8 cellular contexts compared by ENCODE assay signal in the genomic region with DNA sequence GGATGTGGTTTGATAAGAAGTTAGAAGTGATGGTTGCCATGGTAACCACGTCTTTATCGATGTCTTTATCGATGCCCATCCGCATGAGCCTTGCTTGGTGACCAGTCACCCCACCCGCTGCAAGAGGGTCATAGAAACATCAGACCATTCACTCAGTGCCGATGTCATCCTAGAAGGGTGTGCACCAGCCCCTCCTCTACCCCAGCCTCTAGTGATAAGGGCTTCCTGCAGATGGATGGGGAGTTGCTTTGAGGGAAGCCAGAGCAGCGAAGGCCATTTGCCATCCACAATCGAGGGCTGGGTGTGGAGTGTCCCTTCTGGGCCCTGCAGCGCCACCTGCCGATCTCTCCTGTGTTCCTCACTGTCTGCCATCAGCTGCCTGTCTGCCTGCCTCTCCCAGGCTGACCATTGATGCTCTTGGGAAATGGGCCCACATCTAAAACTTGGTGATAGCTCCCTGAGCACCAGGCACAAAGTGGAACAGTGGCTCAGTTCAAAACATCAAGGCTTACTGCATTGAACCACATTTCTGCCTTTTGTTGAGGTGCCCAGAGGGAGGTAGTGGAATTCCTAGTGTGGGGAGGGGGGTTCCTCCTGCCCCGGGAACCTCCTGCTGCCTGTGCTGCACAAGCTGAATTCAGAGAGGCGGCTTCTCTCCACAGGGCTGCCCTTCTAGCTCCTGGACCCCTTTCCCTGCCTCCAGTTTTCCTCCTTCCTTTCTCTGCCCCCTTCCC. TPM values are rescaled to one million over a fixed set of nuclear protein-coding genes. Genes with fewer than 3 reads are reported as not detected.
DNase-seq lines count a peak whose midpoint lies in the region; ATAC-seq and TF ChIP-seq lines count a peak whose summit lies in the region.

No MANE protein-coding gene starts in this region.

- no peak overlapping the region for H3K9ac ChIP-seq in neural cell (ENCODE audit: low read length)

- no peak for ATAC-seq in aorta (ENCODE audit: low FRiP score)

- no peaks in the 10 kb centered on the region for H3K4me1 ChIP-seq in aorta (ENCODE audit: control insufficient read depth in 1 of 2, insufficient read depth in 2 of 2, low read length in 2 of 2)

- H3F3A ChIP-seq in neural cell (ENCODE audit: insufficient read depth, low read length, poor library complexity, severe bottlenecking), result no peaks in the 10 kb centered on the region

- WGBS in aorta, 2 donors, result 54 to 61% methylated on average over 12 of the region's 12 CpGs

- no peaks in the 10 kb centered on the region for H3K79me2 ChIP-seq in neural cell (replicated peaks; ENCODE audit: insufficient read depth, low read length)

- H3K27ac ChIP-seq in neural cell (ENCODE audit: low read length) (no peak overlapping the region), aorta (ENCODE audit: low read depth in 1 of 2, low read length in 2 of 2) (no peak overlapping the region)

- H3K36me3 ChIP-seq in neural cell (ENCODE audit: insufficient read depth, low read length), result no peaks in the 10 kb centered on the region
- no peaks in the 10 kb centered on the region for H3K36me3 ChIP-seq in aorta (ENCODE audit: control insufficient read depth in 1 of 2, insufficient read depth in 2 of 2, low read length in 1 of 2)

- no peak overlapping the region for H2AFZ ChIP-seq in neural cell (ENCODE audit: low read depth, low read length)

- TF ChIP-seq EP300 in neural cell (conservative IDR thresholded peaks at IDR 0.05; ENCODE audit: poor library complexity, severe bottlenecking), result no peak

- H3K4me3 ChIP-seq in neural cell (ENCODE audit: low read length), result no peak overlapping the region
- no peak overlapping the region for H3K4me3 ChIP-seq in aorta (ENCODE audit: low read length in 2 of 2)

- H4K20me1 ChIP-seq in neural cell (ENCODE audit: insufficient read depth), result no peaks in the 10 kb centered on the region

- no peaks in the 10 kb centered on the region for H3K27me3 ChIP-seq in neural cell (ENCODE audit: insufficient read depth, low read depth, low read length)
- no peaks in the 10 kb centered on the region for H3K27me3 ChIP-seq in aorta (ENCODE audit: control insufficient read depth in 1 of 2, insufficient read depth in 2 of 2, low read length in 1 of 2)

- TF ChIP-seq RAD21 in neural cell (conservative IDR thresholded peaks at IDR 0.05), result no peak

- TF ChIP-seq CTCF in neural cell (IDR thresholded peaks at IDR 0.05; ENCODE audit: poor library complexity, severe bottlenecking), result peak; percentile 42

- no peaks in the 10 kb centered on the region for H3K9me2 ChIP-seq in neural cell (ENCODE audit: insufficient read depth, low read length)

- intact Hi-C loops in aorta (cut with DNase I), result no loop called here

- no peak overlapping the region for H3K4me2 ChIP-seq in neural cell (ENCODE audit: low read length)

- DNase-seq in SIG-M5 treated with dmso at 0.1 percent for 504 hours (lab: John Stamatoyannopoulos, UW; ENCODE audit: unreplicated experiment), result peak; percentile 30
- no peak for DNase-seq in SIG-M5 (lab: John Stamatoyannopoulos, UW)
- DNase-seq in HK-2 (ENCODE audit: unreplicated experiment), result peak; percentile 26
- DNase-seq in RPMI8226, result peak; percentile 75
- DNase-seq in dermis microvascular lymphatic vessel endothelial cell (ENCODE audit: low read depth in 2 of 2), result peak; percentile 11 to 37
- no peak for DNase-seq in DMS153 treated with DMSO at 0.1 percent for 48 hours (lab: John Stamatoyannopoulos, UW; ENCODE audit: unreplicated experiment)
- DNase-seq in aorta, result no peak

- H3K9me3 ChIP-seq in neural cell (ENCODE audit: low read length) (no peaks in the 10 kb centered on the region), aorta (ENCODE audit: control insufficient read depth, low read length) (no peaks in the 10 kb centered on the region)

TF ChIP-seq in neural cell, 6 proteins besides CTCF, POLR2A, EP300 and RAD21:
- TF ChIP-seq EZH2 (IDR thresholded peaks at IDR 0.05; ENCODE audit: borderline replicate concordance, insufficient read depth, low read length, poor library complexity, severe bottlenecking), result no peak
- no peak for TF ChIP-seq POLR2AphosphoS5 (IDR thresholded peaks at IDR 0.05)
- TF ChIP-seq MXI1 (conservative IDR thresholded peaks at IDR 0.05; ENCODE audit: poor library complexity, severe bottlenecking), result no peak
- TF ChIP-seq TAF1 (IDR thresholded peaks at IDR 0.05; ENCODE audit: low read depth), result no peak
- TF ChIP-seq SMC3 (conservative IDR thresholded peaks at IDR 0.05; ENCODE audit: poor library complexity), result no peak
- TF ChIP-seq, protein P1, sequence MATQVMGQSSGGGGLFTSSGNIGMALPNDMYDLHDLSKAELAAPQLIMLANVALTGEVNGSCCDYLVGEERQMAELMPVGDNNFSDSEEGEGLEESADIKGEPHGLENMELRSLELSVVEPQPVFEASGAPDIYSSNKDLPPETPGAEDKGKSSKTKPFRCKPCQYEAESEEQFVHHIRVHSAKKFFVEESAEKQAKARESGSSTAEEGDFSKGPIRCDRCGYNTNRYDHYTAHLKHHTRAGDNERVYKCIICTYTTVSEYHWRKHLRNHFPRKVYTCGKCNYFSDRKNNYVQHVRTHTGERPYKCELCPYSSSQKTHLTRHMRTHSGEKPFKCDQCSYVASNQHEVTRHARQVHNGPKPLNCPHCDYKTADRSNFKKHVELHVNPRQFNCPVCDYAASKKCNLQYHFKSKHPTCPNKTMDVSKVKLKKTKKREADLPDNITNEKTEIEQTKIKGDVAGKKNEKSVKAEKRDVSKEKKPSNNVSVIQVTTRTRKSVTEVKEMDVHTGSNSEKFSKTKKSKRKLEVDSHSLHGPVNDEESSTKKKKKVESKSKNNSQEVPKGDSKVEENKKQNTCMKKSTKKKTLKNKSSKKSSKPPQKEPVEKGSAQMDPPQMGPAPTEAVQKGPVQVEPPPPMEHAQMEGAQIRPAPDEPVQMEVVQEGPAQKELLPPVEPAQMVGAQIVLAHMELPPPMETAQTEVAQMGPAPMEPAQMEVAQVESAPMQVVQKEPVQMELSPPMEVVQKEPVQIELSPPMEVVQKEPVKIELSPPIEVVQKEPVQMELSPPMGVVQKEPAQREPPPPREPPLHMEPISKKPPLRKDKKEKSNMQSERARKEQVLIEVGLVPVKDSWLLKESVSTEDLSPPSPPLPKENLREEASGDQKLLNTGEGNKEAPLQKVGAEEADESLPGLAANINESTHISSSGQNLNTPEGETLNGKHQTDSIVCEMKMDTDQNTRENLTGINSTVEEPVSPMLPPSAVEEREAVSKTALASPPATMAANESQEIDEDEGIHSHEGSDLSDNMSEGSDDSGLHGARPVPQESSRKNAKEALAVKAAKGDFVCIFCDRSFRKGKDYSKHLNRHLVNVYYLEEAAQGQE (IDR thresholded peaks at IDR 0.05; ENCODE audit: borderline replicate concordance), result no peak

RNA-seq across cellular contexts. Expression of a gene that starts 8.9 kb away (rescaled TPM):
- total RNA-seq in dermis microvascular lymphatic vessel endothelial cell, result not detected in 2 replicates
- 0.20 and 1.1 TPM in 2 replicates for polyA plus RNA-seq in neural cell
- polyA minus RNA-seq in neural cell, result 0.73 and 0.93 TPM in 2 replicates
- 1 to 10 TPM in 1 of 2 donors, under 1 TPM in 1; 0.84 to 1.1 TPM for total RNA-seq in aorta
- not detected for polyA plus RNA-seq in aorta

Comparison
In these comparisons a context has a peak if more than half of its experiments do, and no peak if none do; other contexts are left out.
1. DNase-seq: peak in SIG-M5 treated with dmso at 0.1 percent for 504 hours (single experiment), HK-2 (single experiment), RPMI8226 (single experiment) and dermis microvascular lymphatic vessel endothelial cell (2 of 2); none in SIG-M5 (single experiment), DMS153 treated with DMSO at 0.1 percent for 48 hours (single experiment) and aorta (0 of 2).